10 cellular contexts compared by ENCODE assay signal in genomic region chr3:16174389-16174788, GRCh38. TPM values are rescaled to one million over a fixed set of nuclear protein-coding genes. Genes with fewer than 3 reads are reported as not detected.
DNase-seq lines count a peak whose midpoint lies in the region; ATAC-seq and TF ChIP-seq lines count a peak whose summit lies in the region.
"Had no signal": no experiment of that assay in that cellular context is flagged by ENCODE, and none has a peak within 500 bp of the region (broad histone marks: within the 10 kb centered on the region; RNA-seq: fewer than 3 reads in every experiment).

Gene GALNT15, plus strand, starts transcription at chr3:16174680. Its CDS starts 472 bp downstream, at chr3:16175152.

- H3K36me3 ChIP-seq in ACC112 (ENCODE audit: insufficient read depth, low read length) (no peaks in the 10 kb centered on the region), neuronal stem cell (replicated peaks in 1 of 2; ENCODE audit: control insufficient read depth in 2 of 2, insufficient read depth in 2 of 2, low read length in 2 of 2) (peaks cover 0 to 3% of the 10 kb centered on the region in 2 donors)
- H3K36me3 ChIP-seq: neutrophil had no signal

- H2BK12ac ChIP-seq in neuronal stem cell (ENCODE audit: low read length): no peak within 1 kb of the TSS

- no peak within 1 kb of the TSS for H4K91ac ChIP-seq in neuronal stem cell (ENCODE audit: low read depth, low read length, poor library complexity)

- no CpG with 5 or more reads among the region's 8 CpGs for WGBS in neuronal stem cell (ENCODE audit: extremely low coverage in 2 of 2, insufficient read length in 2 of 2, insufficient replicate concordance in 1 of 2), 2 donors

- intact Hi-C loops in Calu3 (cut with micrococcal nuclease; ENCODE audit: unreplicated experiment): no loop called here

- H3K14ac ChIP-seq in neuronal stem cell (ENCODE audit: low read length): no peak within 1 kb of the TSS

- H3K27ac ChIP-seq in ACC112 (ENCODE audit: low read depth, low read length): peak within 1 kb of the TSS; percentile 84
- H3K27ac ChIP-seq in neuronal stem cell (replicated peaks; ENCODE audit: low read length): no peak within 1 kb of the TSS
- H3K27ac ChIP-seq: neutrophil had no signal

- no peak within 1 kb of the TSS for H3K9ac ChIP-seq in neuronal stem cell (ENCODE audit: low read depth, low read length, poor library complexity)

- H3K27me3 ChIP-seq in ACC112 (ENCODE audit: insufficient read depth, low read length): no peaks in the 10 kb centered on the region
- peaks cover 0 to 41% (median 3%) of the 10 kb centered on the region in 3 experiments for H3K27me3 ChIP-seq in neuronal stem cell (ENCODE audit: control insufficient read depth in 3 of 3, insufficient read depth in 3 of 3, low read depth in 1 of 3, low read length in 3 of 3)

- H3K27ac Mint-ChIP-seq in Calu3 (ENCODE audit: unreplicated experiment): no peak within 1 kb of the TSS
- H3K27ac Mint-ChIP-seq: CD4-positive, CD25-positive, alpha-beta regulatory T cell had no signal

- BruUV-seq in Calu3 (replicated peaks; lab: Mats Ljungman, UMichigan): no TSS peak

- H3K4me1 ChIP-seq in ACC112 (ENCODE audit: control insufficient read depth, insufficient read depth, low read length, unreplicated experiment) (peaks cover 65% of the 10 kb centered on the region), neuronal stem cell (ENCODE audit: control insufficient read depth in 2 of 2, insufficient read depth in 1 of 2, low read depth in 1 of 2, low read length in 2 of 2) (peaks cover 0 to 7% of the 10 kb centered on the region in 2 donors)

- H3K4me3 ChIP-seq in ACC112 (ENCODE audit: low read depth, low read length) (peak within 1 kb of the TSS; percentile 69), fibroblast of the aortic adventitia (ENCODE audit: low read depth, low read length) (peak within 1 kb of the TSS; percentile 40), neuronal stem cell (ENCODE audit: low read length in 2 of 2) (peak within 1 kb of the TSS in 1 of 2 donors; percentile 12)

- H3K4me1 Mint-ChIP-seq in Calu3 (ENCODE audit: low read depth, unreplicated experiment): no peaks in the 10 kb centered on the region

- no peak within 1 kb of the TSS for H4K8ac ChIP-seq in neuronal stem cell (ENCODE audit: low read depth, low read length)

- no peak within 1 kb of the TSS for H2AK5ac ChIP-seq in neuronal stem cell (ENCODE audit: low read depth, low read length)

- peak within 1 kb of the TSS; percentile 29 for H3K18ac ChIP-seq in neuronal stem cell (ENCODE audit: low read length)

- peak within 1 kb of the TSS; percentile 4 for H2BK5ac ChIP-seq in neuronal stem cell (ENCODE audit: low read length)

- DNase-seq in SK-N-DZ (ENCODE audit: low spot score) (peak; percentile 47), fibroblast of the aortic adventitia (ENCODE audit: low read depth) (peak; percentile 98), neuronal stem cell (ENCODE audit: low spot score) (no peak), Calu3 (no peak)
- DNase-seq in stimulated activated naive CD4-positive, alpha-beta T cell treated with Interleukin-2 at 50 U/mL for 16 hours (lab: John Stamatoyannopoulos, UW): no peak
- no peak for DNase-seq in activated naive CD4-positive, alpha-beta T cell treated with anti-CD3 and anti-CD28 coated beads, Interleukin-2, amount 50 U/mL, for 16 hours
- DNase-seq: CD4-positive, CD25-positive, alpha-beta regulatory T cell had no signal

- H3K9me3 ChIP-seq in neuronal stem cell (replicated peaks in 1 of 2; ENCODE audit: control insufficient read depth in 2 of 2, insufficient read depth in 1 of 2, low read depth in 1 of 2, low read length in 2 of 2): peaks cover 0 to 4% of the 10 kb centered on the region in 2 donors
- H3K9me3 ChIP-seq: neutrophil had no signal

- ATAC-seq in HG03342 (IDR thresholded peaks at IDR 0.05; ENCODE audit: unreplicated experiment): no peak

- H2BK15ac ChIP-seq in neuronal stem cell (ENCODE audit: low read length): no peak within 1 kb of the TSS

- no peak within 1 kb of the TSS for H3K4ac ChIP-seq in neuronal stem cell (ENCODE audit: low read length)

- no peak within 1 kb of the TSS for H2BK120ac ChIP-seq in neuronal stem cell (ENCODE audit: low read depth, low read length)

- H3K79me2 ChIP-seq in ACC112 (ENCODE audit: control insufficient read depth, insufficient read depth, low read length, unreplicated experiment): no peaks in the 10 kb centered on the region

- no peak for TF ChIP-seq CTCF in fibroblast of the aortic adventitia (IDR thresholded peaks at IDR 0.05; ENCODE audit: insufficient read depth, low read length)
- TF ChIP-seq CTCF in Calu3 (IDR thresholded peaks at IDR 0.05; ENCODE audit: unreplicated experiment): no peak

- H3K4me3 Mint-ChIP-seq in Calu3 (ENCODE audit: low read depth, unreplicated experiment): no peak within 1 kb of the TSS
- H3K4me3 Mint-ChIP-seq: CD4-positive, CD25-positive, alpha-beta regulatory T cell had no signal

- no peaks in the 10 kb centered on the region for H3K79me1 ChIP-seq in neuronal stem cell (ENCODE audit: low read depth, low read length)

- H2AFZ ChIP-seq in ACC112 (ENCODE audit: low read length, unreplicated experiment) (no peak within 1 kb of the TSS), neuronal stem cell (ENCODE audit: low read length) (no peak within 1 kb of the TSS)

- CTCF ChIA-PET in Calu3 (lab: Charles Lee): interaction anchor here (1.2 kb wide), 1 partner anchor 114 kb away, joined by 3 read pairs; no protein-coding TSS in a partner anchor

- H3K9me3 Mint-ChIP-seq in Calu3 (ENCODE audit: low read depth, unreplicated experiment): no peaks in the 10 kb centered on the region
- H3K9me3 Mint-ChIP-seq: CD4-positive, CD25-positive, alpha-beta regulatory T cell had no signal

- no peak within 1 kb of the TSS for H3K23ac ChIP-seq in neuronal stem cell (ENCODE audit: low read depth, low read length, poor library complexity)

- H3K36me3 Mint-ChIP-seq in Calu3 (ENCODE audit: insufficient read depth, unreplicated experiment): no peaks in the 10 kb centered on the region
- H3K36me3 Mint-ChIP-seq: CD4-positive, CD25-positive, alpha-beta regulatory T cell had no signal

- H3K27me3 Mint-ChIP-seq in Calu3 (ENCODE audit: unreplicated experiment): peaks cover 54% of the 10 kb centered on the region

- no peak within 1 kb of the TSS for H3K4me2 ChIP-seq in neuronal stem cell (ENCODE audit: insufficient read depth, low read length, poor library complexity, severe bottlenecking)

RNA-seq across cellular contexts. Expression of gene GALNT15, which starts in this region (rescaled TPM):
- not detected in 2 replicates for polyA plus RNA-seq in SK-N-DZ (2014; cell fraction: cytosol; rRNA removed)
- polyA plus RNA-seq in SK-N-DZ (2014; cell fraction: nucleus; rRNA removed): 0.41 TPM in 1 of 2 replicates, not detected in the other
- 10.9 and 22.0 TPM in 2 replicates for total RNA-seq in fibroblast of the aortic adventitia (ENCODE audit: low replicate concordance)
- polyA plus RNA-seq in neuronal stem cell (2013, experiment 1 of 2): 0.07 TPM
- polyA plus RNA-seq in neuronal stem cell (2013, experiment 2 of 2): 0.06 TPM
- total RNA-seq in Calu3 (2022): not detected in 2 replicates
- total RNA-seq: CD4-positive, CD25-positive, alpha-beta regulatory T cell had no signal
- polyA plus RNA-seq: CD4-positive, CD25-positive, alpha-beta regulatory T cell had no signal

Comparison
In these comparisons a context has a peak if more than half of its experiments do, and no peak if none do; other contexts are left out.
1. RNA of gene GALNT15 (total RNA-seq): 10.9 to 22.0 TPM in fibroblast of the aortic adventitia; not detected in Calu3; every median in the first group is over 10 times any median in the second.
2. DNase-seq: peak in SK-N-DZ (single experiment) and fibroblast of the aortic adventitia (single experiment); none in neuronal stem cell (single experiment), stimulated activated naive CD4-positive, alpha-beta T cell treated with Interleukin-2 at 50 U/mL for 16 hours (single experiment), activated naive CD4-positive, alpha-beta T cell treated with anti-CD3 and anti-CD28 coated beads, Interleukin-2, amount 50 U/mL, for 16 hours (single experiment) and Calu3 (single experiment).